ENCODE assay signal across 17 cellular contexts in genomic region chr14:24251880-24252288, GRCh38. TPM values are rescaled to one million over a fixed set of nuclear protein-coding genes. Genes with fewer than 3 reads are reported as not detected.
A peak's percentile ranks its signal among the peaks of the same experiment; 100 is the strongest.
DNase-seq lines count a peak whose midpoint lies in the region; ATAC-seq and TF ChIP-seq lines count a peak whose summit lies in the region.
"Had no signal": no experiment of that assay in that cellular context is flagged by ENCODE, and none has a peak within 500 bp of the region (broad histone marks: within the 10 kb centered on the region; RNA-seq: fewer than 3 reads in every experiment).

No MANE protein-coding gene starts in this region.

- 73% methylated on average over 1 of the region's 1 CpG for WGBS in mesenchymal stem cell

- POLR2A ChIA-PET in BJ (lab: Charles Lee), result no interaction called here

- H3K14ac ChIP-seq in mesenchymal stem cell (ENCODE audit: low read length in 2 of 2), result no peak overlapping the region

- no peak overlapping the region for H3K4me3 ChIP-seq in BJ (ENCODE audit: low read depth, low read length)
- no peak overlapping the region for H3K4me3 ChIP-seq in choroid plexus epithelial cell (ENCODE audit: low read depth, low read length)
- H3K4me3 ChIP-seq in mesenchymal stem cell (ENCODE audit: insufficient read depth in 1 of 2, low read depth in 1 of 2, low read length in 2 of 2), result no peak overlapping the region
- H3K4me3 ChIP-seq in HAP-1, result no peak overlapping the region
- H3K4me3 ChIP-seq in WERI-Rb-1 (ENCODE audit: low read depth, low read length), result no peak overlapping the region
- H3K4me3 ChIP-seq: K562 had no signal

- H3K36me3 ChIP-seq in BJ (ENCODE audit: control insufficient read depth, insufficient read depth, low read length) (peaks cover 1% of the 10 kb centered on the region; the same call in 1 of the 2 replicates), mesenchymal stem cell (ENCODE audit: control insufficient read depth in 1 of 2, insufficient read depth in 2 of 2, low read depth in 1 of 2, low read length in 2 of 2) (peaks cover 18 to 22% of the 10 kb centered on the region in 2 experiments), HAP-1 (replicated peaks) (no peaks in the 10 kb centered on the region), WERI-Rb-1 (no peaks in the 10 kb centered on the region; the same call in 1 of the 2 replicates)

- no peak for DNase-seq in BJ (ENCODE audit: low read depth)
- peak; percentile 65 for DNase-seq in M059J (ENCODE audit: low read depth)
- peak; percentile 32 for DNase-seq in choroid plexus epithelial cell (ENCODE audit: low read depth)
- DNase-seq in mesenchymal stem cell, result peak; percentile 78
- no peak for DNase-seq in HAP-1 (ENCODE audit: low spot score in 2 of 2)
- DNase-seq in WERI-Rb-1, result no peak
- DNase-seq in HPDE6-E6E7 (ENCODE audit: extremely low spot score), result no peak
- DNase-seq: activated CD4-positive, alpha-beta T cell treated with anti-CD3 and anti-CD28 coated beads, Interleukin-2, amount 50 U/mL, for 1 hour; activated T-cell treated with anti-CD3 and anti-CD28 coated beads, Interleukin-2, amount 50 U/mL, for 72 hours; amygdala; DND-41; NCI-H1417 treated with DMSO at 0.1 percent for 48 hours; NCI-H510A; T-helper 9 cell had no signal

- H2BK15ac ChIP-seq in mesenchymal stem cell (ENCODE audit: low read depth, poor library complexity, severe bottlenecking), result no peak overlapping the region

- H3K4me2 ChIP-seq in mesenchymal stem cell (ENCODE audit: low read length, poor library complexity, severe bottlenecking), result no peak overlapping the region

- no peak overlapping the region for H3K18ac ChIP-seq in mesenchymal stem cell (ENCODE audit: low read depth in 1 of 2, low read length in 2 of 2)

- no peak overlapping the region for H2AFZ ChIP-seq in mesenchymal stem cell (ENCODE audit: low read depth, low read length)

- H2BK12ac ChIP-seq in mesenchymal stem cell (ENCODE audit: low read length in 2 of 2), result no peak overlapping the region

- no peak overlapping the region for H2BK5ac ChIP-seq in mesenchymal stem cell (ENCODE audit: low read depth, low read length, poor library complexity, severe bottlenecking)

- no peak overlapping the region for H3K23ac ChIP-seq in mesenchymal stem cell (ENCODE audit: low read length in 2 of 2)

- H3K27ac ChIP-seq in mesenchymal stem cell (ENCODE audit: low read length, poor library complexity, severe bottlenecking) (no peak overlapping the region), WERI-Rb-1 (no peak overlapping the region)
- H3K27ac ChIP-seq: C4-2B had no signal

- CTCF ChIA-PET in BJ (lab: Yijun Ruan, JAX), result interaction anchor here (1.0 to 4.0 kb wide), 11 partner anchors 9 to 91 kb away, joined by 3 to 28 read pairs (median 5); partner anchors contain the start of genes CIDEB, DHRS1, LTB4R2 and NOP9

- H3K9me3 ChIP-seq in mesenchymal stem cell (ENCODE audit: control insufficient read depth, low read length) (no peaks in the 10 kb centered on the region), HAP-1 (no peaks in the 10 kb centered on the region), WERI-Rb-1 (ENCODE audit: severe bottlenecking) (no peaks in the 10 kb centered on the region)

- no peak overlapping the region for H2AK5ac ChIP-seq in mesenchymal stem cell (ENCODE audit: low read length, severe bottlenecking)

- H3K27me3 ChIP-seq in BJ (ENCODE audit: control insufficient read depth, insufficient read depth, low read length), result no peaks in the 10 kb centered on the region
- no peaks in the 10 kb centered on the region for H3K27me3 ChIP-seq in mesenchymal stem cell (ENCODE audit: control insufficient read depth in 1 of 2, insufficient read depth in 1 of 2, low read length in 2 of 2)
- H3K27me3 ChIP-seq in HAP-1 (ENCODE audit: low read depth), result no peaks in the 10 kb centered on the region
- H3K27me3 ChIP-seq in WERI-Rb-1 (ENCODE audit: insufficient read depth, low read depth, severe bottlenecking), result no peaks in the 10 kb centered on the region

- H3K4me1 ChIP-seq in mesenchymal stem cell (ENCODE audit: control insufficient read depth, insufficient read depth, low read depth, low read length), result peaks cover 8% of the 10 kb centered on the region
- H3K4me1 ChIP-seq in HAP-1, result no peaks in the 10 kb centered on the region

- in situ Hi-C loops in HAP-1 (cut with MboI; ENCODE audit: low sequenced_read_pairs), result no loop called here

- no peak for ATAC-seq in GM18858 (IDR thresholded peaks at IDR 0.05; ENCODE audit: unreplicated experiment)
- ATAC-seq: activated T-cell treated with anti-CD3 and anti-CD28 coated beads, Interleukin-2, amount 50 U/mL, for 72 hours; K562 had no signal

- no peak overlapping the region for H3K9ac ChIP-seq in mesenchymal stem cell (ENCODE audit: low read length)

- peak; percentile 15; the same call in 1 of the 2 replicates for TF ChIP-seq CTCF in BJ (IDR thresholded peaks at IDR 0.05; ENCODE audit: insufficient read depth, low read depth, low read length)
- peak; percentile 23 for TF ChIP-seq CTCF in choroid plexus epithelial cell (conservative IDR thresholded peaks at IDR 0.05; ENCODE audit: low read depth, low read length)
- TF ChIP-seq CTCF in WERI-Rb-1 (IDR thresholded peaks at IDR 0.05; ENCODE audit: low read depth, low read length), result no peak

- H3K4ac ChIP-seq in mesenchymal stem cell (ENCODE audit: low read depth in 1 of 2, low read length in 2 of 2), result no peak overlapping the region

- H4K8ac ChIP-seq in mesenchymal stem cell (ENCODE audit: low read length), result no peak overlapping the region

- no peaks in the 10 kb centered on the region for H3K79me1 ChIP-seq in mesenchymal stem cell (replicated peaks; ENCODE audit: low read length, poor library complexity, severe bottlenecking)

- no peak overlapping the region for H4K91ac ChIP-seq in mesenchymal stem cell (ENCODE audit: low read length)

- no peak overlapping the region for H2BK120ac ChIP-seq in mesenchymal stem cell (ENCODE audit: low read depth, low read length)

RNA-seq across cellular contexts. Expression of gene TINF2, which starts 9.5 kb away (rescaled TPM):
- polyA plus RNA-seq in BJ (2011; rRNA removed), result 37.2 and 41.7 TPM in 2 replicates
- polyA minus RNA-seq in BJ (2011; rRNA and poly(A)+ RNA removed), result 24.7 and 33.7 TPM in 2 replicates
- 45.9 and 58.1 TPM in 2 replicates for total RNA-seq in M059J (2014; rRNA removed; shearing (Covaris generic))
- 64.4 TPM for polyA plus RNA-seq in mesenchymal stem cell (2013, experiment 1 of 2)
- 71.9 TPM for polyA plus RNA-seq in mesenchymal stem cell (2013, experiment 2 of 2)

RNA-seq across cellular contexts. Expression of gene TGM1, which starts 11.1 kb away (rescaled TPM):
- 0.97 and 2.9 TPM in 2 replicates for polyA plus RNA-seq in BJ (2011; rRNA removed)
- 1.1 and 2.1 TPM in 2 replicates for polyA minus RNA-seq in BJ (2011; rRNA and poly(A)+ RNA removed)
- 0.05 and 0.12 TPM in 2 replicates for total RNA-seq in M059J (2014; rRNA removed; shearing (Covaris generic))
- polyA plus RNA-seq in mesenchymal stem cell (2013, experiment 1 of 2), result 0.41 TPM
- polyA plus RNA-seq in mesenchymal stem cell (2013, experiment 2 of 2), result 0.36 TPM

RNA-seq across cellular contexts. Expression of gene GMPR2, which starts 19.2 kb away (rescaled TPM):
- 103 and 116 TPM in 2 replicates for polyA plus RNA-seq in BJ (2011; rRNA removed)
- 36.9 and 74.7 TPM in 2 replicates for polyA minus RNA-seq in BJ (2011; rRNA and poly(A)+ RNA removed)
- 85.6 and 114 TPM in 2 replicates for total RNA-seq in M059J (2014; rRNA removed; shearing (Covaris generic))
- polyA plus RNA-seq in mesenchymal stem cell (2013, experiment 1 of 2), result 51.5 TPM
- 50.5 TPM for polyA plus RNA-seq in mesenchymal stem cell (2013, experiment 2 of 2)

RNA-seq across cellular contexts. Expression of gene RABGGTA, which starts 19.5 kb away (rescaled TPM):
- 23.2 and 52.5 TPM in 2 replicates for polyA plus RNA-seq in BJ (2011; rRNA removed)
- 44.9 and 52.6 TPM in 2 replicates for polyA minus RNA-seq in BJ (2011; rRNA and poly(A)+ RNA removed)
- 15.4 and 17.7 TPM in 2 replicates for total RNA-seq in M059J (2014; rRNA removed; shearing (Covaris generic))
- 22.6 TPM for polyA plus RNA-seq in mesenchymal stem cell (2013, experiment 1 of 2)
- 21.5 TPM for polyA plus RNA-seq in mesenchymal stem cell (2013, experiment 2 of 2)

RNA-seq across cellular contexts. Expression of gene NEDD8, which starts 19.7 kb away (rescaled TPM):
- polyA plus RNA-seq in BJ (2011; rRNA removed), result 242 and 329 TPM in 2 replicates
- 31.7 and 50.4 TPM in 2 replicates for polyA minus RNA-seq in BJ (2011; rRNA and poly(A)+ RNA removed)
- total RNA-seq in M059J (2014; rRNA removed; shearing (Covaris generic)), result 335 and 388 TPM in 2 replicates
- 423 TPM for polyA plus RNA-seq in mesenchymal stem cell (2013, experiment 1 of 2)
- polyA plus RNA-seq in mesenchymal stem cell (2013, experiment 2 of 2), result 424 TPM

Comparison
In these comparisons a context has a peak if more than half of its experiments do, and no peak if none do; other contexts are left out.
1. DNase-seq: peak in M059J (single experiment), choroid plexus epithelial cell (single experiment) and mesenchymal stem cell (single experiment); none in BJ (single experiment), HAP-1 (0 of 2), WERI-Rb-1 (single experiment) and HPDE6-E6E7 (single experiment).